In genomic region chr1:19084206-19084738, GRCh38 we compare ENCODE assay signal across 18 cellular contexts.
DNase-seq lines count a peak whose midpoint lies in the region; ATAC-seq and TF ChIP-seq lines count a peak whose summit lies in the region.
"Had no signal": no experiment of that assay in that cellular context is flagged by ENCODE, and none has a peak within 500 bp of the region (broad histone marks: within the 10 kb centered on the region; RNA-seq: fewer than 3 reads in every experiment).

No MANE protein-coding gene starts in this region.

- H3K4me3 ChIP-seq in cardiac muscle cell (no peak overlapping the region), right cardiac atrium (ENCODE audit: low read length) (no peak overlapping the region)
- H3K4me3 ChIP-seq: BLaER1, PC-9 had no signal

- TF ChIP-seq CTCF in cardiac muscle cell (IDR thresholded peaks at IDR 0.05; ENCODE audit: low read depth, low read length): no peak
- TF ChIP-seq CTCF in endothelial cell (IDR thresholded peaks at IDR 0.05; ENCODE audit: unreplicated experiment): no peak

- H3K36me3 ChIP-seq in cardiac muscle cell: peaks cover 97% of the 10 kb centered on the region

- H3K27me3 Mint-ChIP-seq in endothelial cell (ENCODE audit: unreplicated experiment): peaks cover 5% of the 10 kb centered on the region
- H3K27me3 Mint-ChIP-seq: CD4-positive, alpha-beta T cell; IgD-negative memory B cell had no signal

- H3K27ac Mint-ChIP-seq in endothelial cell (ENCODE audit: unreplicated experiment): peak overlapping the region; percentile 91
- H3K27ac Mint-ChIP-seq in stimulated activated effector memory CD8-positive, alpha-beta T cell treated with anti-CD3 and anti-CD28 coated beads, Interleukin-12 subunit alpha, Interleukin-12 subunit beta, amount 100 ng/mL, for 72 hours: peak overlapping the region; percentile 76
- H3K27ac Mint-ChIP-seq: CD4-positive, alpha-beta T cell; IgD-negative memory B cell had no signal

- DNase-seq in cardiac muscle cell (ENCODE audit: low read depth in 1 of 2, low spot score in 1 of 2): no peak
- no peak for DNase-seq in right cardiac atrium
- DNase-seq in endothelial cell (ENCODE audit: low spot score): no peak
- DNase-seq in stimulated activated effector memory CD8-positive, alpha-beta T cell treated with anti-CD3 and anti-CD28 coated beads, Interleukin-12 subunit alpha, Interleukin-12 subunit beta, amount 100 ng/mL, for 72 hours (ENCODE audit: low spot score in 2 of 2): no peak
- DNase-seq in COLO829 (ENCODE audit: low spot score): no peak
- DNase-seq in NCI-H2107 treated with DMSO at 0.1 percent for 48 hours (lab: John Stamatoyannopoulos, UW; ENCODE audit: unreplicated experiment): no peak
- DNase-seq in 8988T: no peak
- DNase-seq: Caco-2; CD4-positive, alpha-beta T cell; DMS79 treated with DMSO at 0.1 percent for 48 hours; MM.1S; NCI-H2029; NCI-H526 treated with DMSO at 0.1 percent for 48 hours; PC-9; SHP77 treated with DMSO at 0.1 percent for 48 hours had no signal

- H3K27me3 ChIP-seq in cardiac muscle cell (no peaks in the 10 kb centered on the region), right cardiac atrium (ENCODE audit: control insufficient read depth, insufficient read depth) (no peaks in the 10 kb centered on the region)
- H3K27me3 ChIP-seq: BLaER1 had no signal

- H3K9me3 ChIP-seq in cardiac muscle cell (ENCODE audit: low read depth) (no peaks in the 10 kb centered on the region), right cardiac atrium (ENCODE audit: control insufficient read depth, low read length) (no peaks in the 10 kb centered on the region)
- H3K9me3 ChIP-seq: BLaER1, Caco-2 had no signal

- peaks cover 77% of the 10 kb centered on the region for H3K36me3 Mint-ChIP-seq in endothelial cell (ENCODE audit: low read depth, unreplicated experiment)
- peaks cover 97% of the 10 kb centered on the region for H3K36me3 Mint-ChIP-seq in stimulated activated effector memory CD8-positive, alpha-beta T cell treated with anti-CD3 and anti-CD28 coated beads, Interleukin-12 subunit alpha, Interleukin-12 subunit beta, amount 100 ng/mL, for 72 hours

- no peaks in the 10 kb centered on the region for H3K9me3 Mint-ChIP-seq in endothelial cell (ENCODE audit: unreplicated experiment)
- H3K9me3 Mint-ChIP-seq in stimulated activated effector memory CD8-positive, alpha-beta T cell treated with anti-CD3 and anti-CD28 coated beads, Interleukin-12 subunit alpha, Interleukin-12 subunit beta, amount 100 ng/mL, for 72 hours: no peaks in the 10 kb centered on the region
- H3K9me3 Mint-ChIP-seq: CD4-positive, alpha-beta T cell; IgD-negative memory B cell had no signal

- H3K27ac ChIP-seq in cardiac muscle cell: peak overlapping the region; percentile 23
- no peak overlapping the region for H3K27ac ChIP-seq in right cardiac atrium (ENCODE audit: low read length)
- H3K27ac ChIP-seq: BLaER1, KMS-11, PC-9 had no signal

- 84% methylated on average over 20 of the region's 20 CpGs for WGBS in right cardiac atrium

- H3K4me1 ChIP-seq in cardiac muscle cell (ENCODE audit: low read depth) (no peaks in the 10 kb centered on the region), right cardiac atrium (ENCODE audit: control insufficient read depth, insufficient read depth, low read length) (peaks cover 4% of the 10 kb centered on the region)
- H3K4me1 ChIP-seq: BLaER1 had no signal

- peak overlapping the region; percentile 73 for H3K4me3 Mint-ChIP-seq in endothelial cell (ENCODE audit: unreplicated experiment)
- H3K4me3 Mint-ChIP-seq in stimulated activated effector memory CD8-positive, alpha-beta T cell treated with anti-CD3 and anti-CD28 coated beads, Interleukin-12 subunit alpha, Interleukin-12 subunit beta, amount 100 ng/mL, for 72 hours: no peak overlapping the region
- H3K4me3 Mint-ChIP-seq: CD4-positive, alpha-beta T cell; IgD-negative memory B cell had no signal

- ATAC-seq in right cardiac atrium: no peak
- ATAC-seq in stimulated activated effector memory CD8-positive, alpha-beta T cell treated with anti-CD3 and anti-CD28 coated beads, Interleukin-12 subunit alpha, Interleukin-12 subunit beta, amount 100 ng/mL, for 72 hours: no peak

- intact Hi-C loops in right cardiac atrium (cut with DNase I): no loop called here

- peaks cover 24% of the 10 kb centered on the region for H3K4me1 Mint-ChIP-seq in endothelial cell (ENCODE audit: unreplicated experiment)
- peaks cover 18% of the 10 kb centered on the region for H3K4me1 Mint-ChIP-seq in stimulated activated effector memory CD8-positive, alpha-beta T cell treated with anti-CD3 and anti-CD28 coated beads, Interleukin-12 subunit alpha, Interleukin-12 subunit beta, amount 100 ng/mL, for 72 hours
